2 cellular contexts compared by ENCODE assay signal in genomic region chr6:134426623-134427022, GRCh38.
TF ChIP-seq lines count a peak whose summit lies in the region.

No MANE protein-coding gene starts in this region.

TF ChIP-seq in HepG2, 621 proteins besides CTCF, POLR2A, EP300 and RAD21 (continued from another document and continues in another):
- TF ChIP-seq GABPB1 (CRISPR knock-in tag; IDR thresholded peaks at IDR 0.05), result peak; percentile 45; the same call in 1 of the 2 replicates
- TF ChIP-seq, protein P1, sequence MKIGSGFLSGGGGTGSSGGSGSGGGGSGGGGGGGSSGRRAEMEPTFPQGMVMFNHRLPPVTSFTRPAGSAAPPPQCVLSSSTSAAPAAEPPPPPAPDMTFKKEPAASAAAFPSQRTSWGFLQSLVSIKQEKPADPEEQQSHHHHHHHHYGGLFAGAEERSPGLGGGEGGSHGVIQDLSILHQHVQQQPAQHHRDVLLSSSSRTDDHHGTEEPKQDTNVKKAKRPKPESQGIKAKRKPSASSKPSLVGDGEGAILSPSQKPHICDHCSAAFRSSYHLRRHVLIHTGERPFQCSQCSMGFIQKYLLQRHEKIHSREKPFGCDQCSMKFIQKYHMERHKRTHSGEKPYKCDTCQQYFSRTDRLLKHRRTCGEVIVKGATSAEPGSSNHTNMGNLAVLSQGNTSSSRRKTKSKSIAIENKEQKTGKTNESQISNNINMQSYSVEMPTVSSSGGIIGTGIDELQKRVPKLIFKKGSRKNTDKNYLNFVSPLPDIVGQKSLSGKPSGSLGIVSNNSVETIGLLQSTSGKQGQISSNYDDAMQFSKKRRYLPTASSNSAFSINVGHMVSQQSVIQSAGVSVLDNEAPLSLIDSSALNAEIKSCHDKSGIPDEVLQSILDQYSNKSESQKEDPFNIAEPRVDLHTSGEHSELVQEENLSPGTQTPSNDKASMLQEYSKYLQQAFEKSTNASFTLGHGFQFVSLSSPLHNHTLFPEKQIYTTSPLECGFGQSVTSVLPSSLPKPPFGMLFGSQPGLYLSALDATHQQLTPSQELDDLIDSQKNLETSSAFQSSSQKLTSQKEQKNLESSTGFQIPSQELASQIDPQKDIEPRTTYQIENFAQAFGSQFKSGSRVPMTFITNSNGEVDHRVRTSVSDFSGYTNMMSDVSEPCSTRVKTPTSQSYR (CRISPR knock-in tag; IDR thresholded peaks at IDR 0.05; ENCODE audit: borderline replicate concordance), result no peak
- TF ChIP-seq, protein P2, sequence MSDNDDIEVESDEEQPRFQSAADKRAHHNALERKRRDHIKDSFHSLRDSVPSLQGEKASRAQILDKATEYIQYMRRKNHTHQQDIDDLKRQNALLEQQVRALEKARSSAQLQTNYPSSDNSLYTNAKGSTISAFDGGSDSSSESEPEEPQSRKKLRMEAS (IDR thresholded peaks at IDR 0.05), result peak; percentile 59; the same call in 1 of the 2 replicates
- TF ChIP-seq, protein P3, sequence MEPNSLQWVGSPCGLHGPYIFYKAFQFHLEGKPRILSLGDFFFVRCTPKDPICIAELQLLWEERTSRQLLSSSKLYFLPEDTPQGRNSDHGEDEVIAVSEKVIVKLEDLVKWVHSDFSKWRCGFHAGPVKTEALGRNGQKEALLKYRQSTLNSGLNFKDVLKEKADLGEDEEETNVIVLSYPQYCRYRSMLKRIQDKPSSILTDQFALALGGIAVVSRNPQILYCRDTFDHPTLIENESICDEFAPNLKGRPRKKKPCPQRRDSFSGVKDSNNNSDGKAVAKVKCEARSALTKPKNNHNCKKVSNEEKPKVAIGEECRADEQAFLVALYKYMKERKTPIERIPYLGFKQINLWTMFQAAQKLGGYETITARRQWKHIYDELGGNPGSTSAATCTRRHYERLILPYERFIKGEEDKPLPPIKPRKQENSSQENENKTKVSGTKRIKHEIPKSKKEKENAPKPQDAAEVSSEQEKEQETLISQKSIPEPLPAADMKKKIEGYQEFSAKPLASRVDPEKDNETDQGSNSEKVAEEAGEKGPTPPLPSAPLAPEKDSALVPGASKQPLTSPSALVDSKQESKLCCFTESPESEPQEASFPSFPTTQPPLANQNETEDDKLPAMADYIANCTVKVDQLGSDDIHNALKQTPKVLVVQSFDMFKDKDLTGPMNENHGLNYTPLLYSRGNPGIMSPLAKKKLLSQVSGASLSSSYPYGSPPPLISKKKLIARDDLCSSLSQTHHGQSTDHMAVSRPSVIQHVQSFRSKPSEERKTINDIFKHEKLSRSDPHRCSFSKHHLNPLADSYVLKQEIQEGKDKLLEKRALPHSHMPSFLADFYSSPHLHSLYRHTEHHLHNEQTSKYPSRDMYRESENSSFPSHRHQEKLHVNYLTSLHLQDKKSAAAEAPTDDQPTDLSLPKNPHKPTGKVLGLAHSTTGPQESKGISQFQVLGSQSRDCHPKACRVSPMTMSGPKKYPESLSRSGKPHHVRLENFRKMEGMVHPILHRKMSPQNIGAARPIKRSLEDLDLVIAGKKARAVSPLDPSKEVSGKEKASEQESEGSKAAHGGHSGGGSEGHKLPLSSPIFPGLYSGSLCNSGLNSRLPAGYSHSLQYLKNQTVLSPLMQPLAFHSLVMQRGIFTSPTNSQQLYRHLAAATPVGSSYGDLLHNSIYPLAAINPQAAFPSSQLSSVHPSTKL (CRISPR knock-in tag; IDR thresholded peaks at IDR 0.05), result peak; percentile 25; the same call in 1 of the 2 replicates
- TF ChIP-seq GMEB1 (CRISPR knock-in tag; IDR thresholded peaks at IDR 0.05; ENCODE audit: borderline replicate concordance), result no peak
- TF ChIP-seq KDM4B (CRISPR knock-in tag; IDR thresholded peaks at IDR 0.05), result no peak
- peak; percentile 49 for TF ChIP-seq SALL1 (CRISPR knock-in tag; IDR thresholded peaks at IDR 0.05)
- TF ChIP-seq, protein P4, sequence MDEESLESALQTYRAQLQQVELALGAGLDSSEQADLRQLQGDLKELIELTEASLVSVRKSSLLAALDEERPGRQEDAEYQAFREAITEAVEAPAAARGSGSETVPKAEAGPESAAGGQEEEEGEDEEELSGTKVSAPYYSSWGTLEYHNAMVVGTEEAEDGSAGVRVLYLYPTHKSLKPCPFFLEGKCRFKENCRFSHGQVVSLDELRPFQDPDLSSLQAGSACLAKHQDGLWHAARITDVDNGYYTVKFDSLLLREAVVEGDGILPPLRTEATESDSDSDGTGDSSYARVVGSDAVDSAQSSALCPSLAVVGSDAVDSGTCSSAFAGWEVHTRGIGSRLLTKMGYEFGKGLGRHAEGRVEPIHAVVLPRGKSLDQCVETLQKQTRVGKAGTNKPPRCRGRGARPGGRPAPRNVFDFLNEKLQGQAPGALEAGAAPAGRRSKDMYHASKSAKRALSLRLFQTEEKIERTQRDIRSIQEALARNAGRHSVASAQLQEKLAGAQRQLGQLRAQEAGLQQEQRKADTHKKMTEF (CRISPR knock-in tag; IDR thresholded peaks at IDR 0.05), result 0 out of 2 replicates have a peak, but pooled peaks have one; percentile 22
- TF ChIP-seq GABPA (IDR thresholded peaks at IDR 0.05; ENCODE audit: low read depth, low read length), result no peak
- peak; percentile 70 for TF ChIP-seq GABPA (CRISPR knock-in tag; IDR thresholded peaks at IDR 0.05; ENCODE audit: low read depth)
- 0 out of 2 replicates have a peak, but pooled peaks have one; percentile 31 for TF ChIP-seq ELF3 (CRISPR knock-in tag; IDR thresholded peaks at IDR 0.05)
- TF ChIP-seq, protein P5, sequence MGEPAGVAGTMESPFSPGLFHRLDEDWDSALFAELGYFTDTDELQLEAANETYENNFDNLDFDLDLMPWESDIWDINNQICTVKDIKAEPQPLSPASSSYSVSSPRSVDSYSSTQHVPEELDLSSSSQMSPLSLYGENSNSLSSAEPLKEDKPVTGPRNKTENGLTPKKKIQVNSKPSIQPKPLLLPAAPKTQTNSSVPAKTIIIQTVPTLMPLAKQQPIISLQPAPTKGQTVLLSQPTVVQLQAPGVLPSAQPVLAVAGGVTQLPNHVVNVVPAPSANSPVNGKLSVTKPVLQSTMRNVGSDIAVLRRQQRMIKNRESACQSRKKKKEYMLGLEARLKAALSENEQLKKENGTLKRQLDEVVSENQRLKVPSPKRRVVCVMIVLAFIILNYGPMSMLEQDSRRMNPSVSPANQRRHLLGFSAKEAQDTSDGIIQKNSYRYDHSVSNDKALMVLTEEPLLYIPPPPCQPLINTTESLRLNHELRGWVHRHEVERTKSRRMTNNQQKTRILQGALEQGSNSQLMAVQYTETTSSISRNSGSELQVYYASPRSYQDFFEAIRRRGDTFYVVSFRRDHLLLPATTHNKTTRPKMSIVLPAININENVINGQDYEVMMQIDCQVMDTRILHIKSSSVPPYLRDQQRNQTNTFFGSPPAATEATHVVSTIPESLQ (CRISPR knock-in tag; conservative IDR thresholded peaks at IDR 0.05), result no peak

TF ChIP-seq in IMR-90, 13 proteins besides CTCF, POLR2A, EP300 and RAD21 (continued from another document):
- TF ChIP-seq SMC3 (IDR thresholded peaks at IDR 0.05; ENCODE audit: low read depth, low read length) (no peak), NFE2L2 (IDR thresholded peaks at IDR 0.05; ENCODE audit: low read depth, low read length) (no peak), MXI1 (IDR thresholded peaks at IDR 0.05; ENCODE audit: borderline replicate concordance, low read depth, low read length) (no peak), MAZ (IDR thresholded peaks at IDR 0.05; ENCODE audit: borderline replicate concordance, low read depth, low read length) (no peak), BHLHE40 (IDR thresholded peaks at IDR 0.05; ENCODE audit: low read depth, low read length) (no peak), CHD1 (IDR thresholded peaks at IDR 0.05; ENCODE audit: low read depth, low read length) (no peak), MAFK (IDR thresholded peaks at IDR 0.05; ENCODE audit: low read depth, low read length) (no peak), CEBPB (IDR thresholded peaks at IDR 0.05; ENCODE audit: low read depth, low read length) (no peak), RCOR1 (IDR thresholded peaks at IDR 0.05; ENCODE audit: insufficient replicate concordance, low read length) (no peak)
- TF ChIP-seq, protein P6, sequence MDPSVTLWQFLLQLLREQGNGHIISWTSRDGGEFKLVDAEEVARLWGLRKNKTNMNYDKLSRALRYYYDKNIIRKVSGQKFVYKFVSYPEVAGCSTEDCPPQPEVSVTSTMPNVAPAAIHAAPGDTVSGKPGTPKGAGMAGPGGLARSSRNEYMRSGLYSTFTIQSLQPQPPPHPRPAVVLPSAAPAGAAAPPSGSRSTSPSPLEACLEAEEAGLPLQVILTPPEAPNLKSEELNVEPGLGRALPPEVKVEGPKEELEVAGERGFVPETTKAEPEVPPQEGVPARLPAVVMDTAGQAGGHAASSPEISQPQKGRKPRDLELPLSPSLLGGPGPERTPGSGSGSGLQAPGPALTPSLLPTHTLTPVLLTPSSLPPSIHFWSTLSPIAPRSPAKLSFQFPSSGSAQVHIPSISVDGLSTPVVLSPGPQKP (IDR thresholded peaks at IDR 0.05; ENCODE audit: borderline replicate concordance, low read depth, low read length), result no peak
- TF ChIP-seq, protein P7, sequence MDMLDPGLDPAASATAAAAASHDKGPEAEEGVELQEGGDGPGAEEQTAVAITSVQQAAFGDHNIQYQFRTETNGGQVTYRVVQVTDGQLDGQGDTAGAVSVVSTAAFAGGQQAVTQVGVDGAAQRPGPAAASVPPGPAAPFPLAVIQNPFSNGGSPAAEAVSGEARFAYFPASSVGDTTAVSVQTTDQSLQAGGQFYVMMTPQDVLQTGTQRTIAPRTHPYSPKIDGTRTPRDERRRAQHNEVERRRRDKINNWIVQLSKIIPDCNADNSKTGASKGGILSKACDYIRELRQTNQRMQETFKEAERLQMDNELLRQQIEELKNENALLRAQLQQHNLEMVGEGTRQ (IDR thresholded peaks at IDR 0.05; ENCODE audit: low read depth, low read length), result no peak
